ENCODE assay signal across 9 cellular contexts in genomic region chr1:44811714-44812151, GRCh38. TPM values are rescaled to one million over a fixed set of nuclear protein-coding genes. Genes with fewer than 3 reads are reported as not detected.
DNase-seq lines count a peak whose midpoint lies in the region; ATAC-seq and TF ChIP-seq lines count a peak whose summit lies in the region.
"Had no signal": no experiment of that assay in that cellular context is flagged by ENCODE, and none has a peak within 500 bp of the region (broad histone marks: within the 10 kb centered on the region; RNA-seq: fewer than 3 reads in every experiment).

No MANE protein-coding gene starts in this region.

- H3K27ac ChIP-seq in cardiac muscle cell, result peak overlapping the region; percentile 57
- peak overlapping the region; percentile 75 for H3K27ac ChIP-seq in mesenchymal stem cell (ENCODE audit: low read length, poor library complexity, severe bottlenecking)
- H3K27ac ChIP-seq in vagina, result peak overlapping the region; percentile 100

- intact Hi-C loops in left ventricle myocardium superior (cut with micrococcal nuclease), result no loop called here
- intact Hi-C loops in vagina (cut with DNase I), result no loop called here

- H3K27ac Mint-ChIP-seq in brain, result peak overlapping the region; percentile 14 to 100 (median 86)

- peak overlapping the region; percentile 38 for H2AK5ac ChIP-seq in mesenchymal stem cell (ENCODE audit: low read length, severe bottlenecking)

- H2BK5ac ChIP-seq in mesenchymal stem cell (ENCODE audit: low read depth, low read length, poor library complexity, severe bottlenecking), result no peak overlapping the region

- H3K36me3 ChIP-seq in cardiac muscle cell, result no peaks in the 10 kb centered on the region
- H3K36me3 ChIP-seq in mesenchymal stem cell (ENCODE audit: control insufficient read depth in 1 of 2, insufficient read depth in 2 of 2, low read depth in 1 of 2, low read length in 2 of 2), result peaks cover 31% of the 10 kb centered on the region in 2 experiments
- no peaks in the 10 kb centered on the region for H3K36me3 ChIP-seq in vagina

- H3K4me3 Mint-ChIP-seq in brain, result peak overlapping the region; percentile 2 to 69 (median 57)

- H2AFZ ChIP-seq in mesenchymal stem cell (ENCODE audit: low read depth, low read length), result no peak overlapping the region

- no peak overlapping the region for H2BK15ac ChIP-seq in mesenchymal stem cell (ENCODE audit: low read depth, poor library complexity, severe bottlenecking)

- TF ChIP-seq POLR2A in vagina (IDR thresholded peaks at IDR 0.05), result no peak

- H3K4me1 ChIP-seq in cardiac muscle cell (ENCODE audit: low read depth), result peaks cover 32% of the 10 kb centered on the region
- peaks cover 62% of the 10 kb centered on the region for H3K4me1 ChIP-seq in mesenchymal stem cell (ENCODE audit: control insufficient read depth, insufficient read depth, low read depth, low read length)
- H3K4me1 ChIP-seq in vagina, result peaks cover 79% of the 10 kb centered on the region

- H3K9me3 ChIP-seq in cardiac muscle cell (ENCODE audit: low read depth) (no peaks in the 10 kb centered on the region), mesenchymal stem cell (ENCODE audit: control insufficient read depth, low read length) (no peaks in the 10 kb centered on the region), vagina (no peaks in the 10 kb centered on the region)

- H3K18ac ChIP-seq in mesenchymal stem cell (ENCODE audit: low read depth in 1 of 2, low read length in 2 of 2), result peak overlapping the region; percentile 90 to 92

- H4K91ac ChIP-seq in mesenchymal stem cell (ENCODE audit: low read length), result peak overlapping the region; percentile 23

- H3K27me3 ChIP-seq in cardiac muscle cell, result no peaks in the 10 kb centered on the region
- H3K27me3 ChIP-seq in mesenchymal stem cell (ENCODE audit: control insufficient read depth in 1 of 2, insufficient read depth in 1 of 2, low read length in 2 of 2), result no peaks in the 10 kb centered on the region
- H3K27me3 ChIP-seq in vagina, result no peaks in the 10 kb centered on the region

- peak overlapping the region in 1 of 2 experiments; percentile 74 for H3K4ac ChIP-seq in mesenchymal stem cell (ENCODE audit: low read depth in 1 of 2, low read length in 2 of 2)

- H2BK120ac ChIP-seq in mesenchymal stem cell (ENCODE audit: low read depth, low read length), result peak overlapping the region; percentile 54

- peaks cover 14% of the 10 kb centered on the region for H3K36me3 Mint-ChIP-seq in brain

- no peak overlapping the region for H3K4me3 ChIP-seq in cardiac muscle cell
- H3K4me3 ChIP-seq in mesenchymal stem cell (ENCODE audit: insufficient read depth in 1 of 2, low read depth in 1 of 2, low read length in 2 of 2), result peak overlapping the region in 1 of 2 experiments; percentile 30
- H3K4me3 ChIP-seq in vagina, result no peak overlapping the region

- H3K14ac ChIP-seq in mesenchymal stem cell (ENCODE audit: low read length in 2 of 2), result peak overlapping the region in 1 of 2 experiments; percentile 74

- H3K27me3 Mint-ChIP-seq in brain, result peaks cover 7% of the 10 kb centered on the region

- ATAC-seq in left ventricle myocardium superior (no peak), GM18517 (IDR thresholded peaks at IDR 0.05; ENCODE audit: unreplicated experiment) (no peak)
- ATAC-seq: left colon had no signal

- 6% methylated on average over 2 of the region's 3 CpGs for WGBS in mesenchymal stem cell

- H3K23ac ChIP-seq in mesenchymal stem cell (ENCODE audit: low read length in 2 of 2), result no peak overlapping the region

- H3K4me1 Mint-ChIP-seq in brain, result peaks cover 68% of the 10 kb centered on the region

- peak overlapping the region; percentile 52 for H4K8ac ChIP-seq in mesenchymal stem cell (ENCODE audit: low read length)

- H3K9me3 Mint-ChIP-seq in brain, result peaks cover 0 to 3% (median 0%) of the 10 kb centered on the region in 5 experiments

- peak overlapping the region; percentile 70 to 90 for H2BK12ac ChIP-seq in mesenchymal stem cell (ENCODE audit: low read length in 2 of 2)

- TF ChIP-seq CTCF in cardiac muscle cell (IDR thresholded peaks at IDR 0.05; ENCODE audit: low read depth, low read length) (no peak), brain (conservative IDR thresholded peaks at IDR 0.05) (no peak), vagina (IDR thresholded peaks at IDR 0.05) (no peak)

- H3K9ac ChIP-seq in mesenchymal stem cell (ENCODE audit: low read length), result peak overlapping the region; percentile 97

- peaks cover 7% of the 10 kb centered on the region for H3K79me1 ChIP-seq in mesenchymal stem cell (replicated peaks; ENCODE audit: low read length, poor library complexity, severe bottlenecking)

- peak in 1 of 2 donors; percentile 59 for DNase-seq in cardiac muscle cell (ENCODE audit: low read depth in 1 of 2, low spot score in 1 of 2)
- no peak for DNase-seq in left ventricle myocardium superior
- DNase-seq in mesenchymal stem cell, result peak; percentile 93
- no peak for DNase-seq in vagina (ENCODE audit: extremely low spot score in 2 of 2)
- DNase-seq in ureter (ENCODE audit: low spot score), result no peak
- DNase-seq in NOMO-1 treated with dmso at 0.1 percent for 144 hours (lab: John Stamatoyannopoulos, UW; ENCODE audit: unreplicated experiment), result no peak

- peak overlapping the region; percentile 10 for H3K4me2 ChIP-seq in mesenchymal stem cell (ENCODE audit: low read length, poor library complexity, severe bottlenecking)

RNA-seq across cellular contexts. Expression of gene BTBD19, which starts 3.4 kb away (rescaled TPM):
- total RNA-seq in cardiac muscle cell (1.3 and 3.4 TPM in 2 replicates), left ventricle myocardium superior (2.5 TPM), vagina (7.9 TPM), ureter (8.7 TPM)
- polyA plus RNA-seq in cardiac muscle cell (0.98 and 2.1 TPM in 2 replicates), brain (ENCODE audit: insufficient read depth, low read depth, low replicate concordance) (0.42 TPM)
- 22.8 TPM for polyA plus RNA-seq in mesenchymal stem cell (2013, experiment 1 of 2)
- 20.2 TPM for polyA plus RNA-seq in mesenchymal stem cell (2013, experiment 2 of 2)

RNA-seq across cellular contexts. Expression of gene DYNLT4, which starts 4.6 kb away (rescaled TPM):
- 0.32 TPM in 1 of 2 replicates, not detected in the other for total RNA-seq in cardiac muscle cell
- 0.43 and 0.95 TPM in 2 replicates for polyA plus RNA-seq in cardiac muscle cell
- total RNA-seq in left ventricle myocardium superior, result 0.35 TPM
- polyA plus RNA-seq in brain (ENCODE audit: insufficient read depth, low read depth, low replicate concordance), result not detected
- polyA plus RNA-seq in mesenchymal stem cell (2013, experiment 1 of 2), result 0.08 TPM
- 0.11 TPM for polyA plus RNA-seq in mesenchymal stem cell (2013, experiment 2 of 2)
- not detected for total RNA-seq in vagina
- 0.52 TPM for total RNA-seq in ureter

RNA-seq across cellular contexts. Expression of gene PLK3, which starts 11.6 kb away (rescaled TPM):
- total RNA-seq in cardiac muscle cell (6.2 and 9.5 TPM in 2 replicates), left ventricle myocardium superior (7.5 TPM), vagina (77.6 TPM), ureter (14.4 TPM)
- polyA plus RNA-seq in cardiac muscle cell (6.3 and 12.4 TPM in 2 replicates), brain (ENCODE audit: insufficient read depth, low read depth, low replicate concordance) (4.9 TPM)
- polyA plus RNA-seq in mesenchymal stem cell (2013, experiment 1 of 2), result 28.1 TPM
- polyA plus RNA-seq in mesenchymal stem cell (2013, experiment 2 of 2), result 26.8 TPM

RNA-seq across cellular contexts. Expression of gene BEST4, which starts 23.8 kb away (rescaled TPM):
- total RNA-seq in cardiac muscle cell (0.32 and 0.98 TPM in 2 replicates), left ventricle myocardium superior (0.12 TPM), vagina (not detected), ureter (0.36 TPM)
- polyA plus RNA-seq in cardiac muscle cell (1.4 and 1.5 TPM in 2 replicates), brain (ENCODE audit: insufficient read depth, low read depth, low replicate concordance) (0.87 TPM)
- 0.10 TPM for polyA plus RNA-seq in mesenchymal stem cell (2013, experiment 1 of 2)
- 0.05 TPM for polyA plus RNA-seq in mesenchymal stem cell (2013, experiment 2 of 2)

RNA-seq across cellular contexts. Expression of gene PTCH2, which starts 31.3 kb away (rescaled TPM):
- total RNA-seq in cardiac muscle cell, result 0.53 and 0.66 TPM in 2 replicates
- polyA plus RNA-seq in cardiac muscle cell, result 0.65 and 0.97 TPM in 2 replicates
- total RNA-seq in left ventricle myocardium superior, result 0.40 TPM
- polyA plus RNA-seq in brain (ENCODE audit: insufficient read depth, low read depth, low replicate concordance), result 0.71 TPM
- 0.57 TPM for polyA plus RNA-seq in mesenchymal stem cell (2013, experiment 1 of 2)
- 0.70 TPM for polyA plus RNA-seq in mesenchymal stem cell (2013, experiment 2 of 2)
- 0.98 TPM for total RNA-seq in vagina
- total RNA-seq in ureter, result 1.5 TPM
